Comparison of ENCODE assay signal across 25 cellular contexts in the genomic region with DNA sequence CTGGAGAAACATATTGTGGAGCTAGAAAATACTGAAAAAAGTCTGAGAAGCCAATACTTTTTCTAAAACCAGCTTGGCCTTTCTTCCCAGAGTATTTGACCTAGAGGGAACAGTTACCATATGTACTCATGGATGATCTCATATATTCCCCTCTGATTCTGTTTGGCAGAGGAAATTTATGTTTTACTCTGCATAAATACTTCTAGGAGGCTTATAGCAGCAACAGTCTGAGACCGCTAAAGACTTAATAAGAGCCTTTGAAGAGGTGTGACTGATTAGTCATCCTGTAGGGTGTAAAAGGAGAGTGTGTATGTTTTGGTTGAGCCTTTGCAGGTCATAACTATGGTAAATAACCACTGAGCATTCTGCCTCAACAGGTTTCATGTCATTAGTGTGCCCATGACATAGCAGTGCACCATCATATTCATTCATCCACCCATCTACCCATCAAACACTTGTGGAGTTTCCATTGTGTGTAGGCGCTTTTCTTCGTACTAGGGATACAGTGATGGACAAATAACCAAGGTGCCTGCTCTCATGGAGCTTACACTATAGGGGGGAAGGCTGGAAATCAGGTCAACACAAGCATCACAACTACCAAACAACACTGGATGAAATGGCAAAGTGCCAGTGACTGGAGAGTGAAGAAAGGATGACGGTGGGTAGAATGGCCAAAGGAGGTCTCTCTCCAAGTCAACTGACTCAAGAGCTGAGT. TPM values are rescaled to one million over a fixed set of nuclear protein-coding genes. Genes with fewer than 3 reads are reported as not detected.
DNase-seq lines count a peak whose midpoint lies in the region; TF ChIP-seq lines count a peak whose summit lies in the region.
"Had no signal": no experiment of that assay in that cellular context is flagged by ENCODE, and none has a peak within 500 bp of the region (broad histone marks: within the 10 kb centered on the region; RNA-seq: fewer than 3 reads in every experiment).

No MANE protein-coding gene starts in this region.

- H3K27me3 ChIP-seq in fibroblast of lung (ENCODE audit: control insufficient read depth, insufficient read depth, low read length), result no peaks in the 10 kb centered on the region
- H3K27me3 ChIP-seq: gastrocnemius medialis, hepatocyte, Peyer's patch, SJSA1 had no signal

- CTCF ChIA-PET in RWPE1 (lab: Yijun Ruan, JAX), result interaction anchor here (0.6 to 1.8 kb wide), 2 partner anchors 26 to 27 kb away, joined by 3 to 4 read pairs; no protein-coding TSS in a partner anchor

- H2AFZ ChIP-seq in fibroblast of lung (ENCODE audit: low read length), result no peak overlapping the region
- H2AFZ ChIP-seq: hepatocyte had no signal

- no peak overlapping the region for H3K4me2 ChIP-seq in fibroblast of lung (ENCODE audit: extremely low read depth, insufficient read depth, low read length)
- H3K4me2 ChIP-seq: hepatocyte had no signal

- H3K9me3 Mint-ChIP-seq in activated T-helper 1 cell treated with anti-CD3 and anti-CD28 coated beads, Interleukin-12 subunit alpha, Interleukin-12 subunit beta, Interleukin-2, Interleukin-4 antibody, amounts not matched to agents 30 ng/mL and 10 ng/mL and 1 ng/mL, durations not matched to agents 14 hours and 24 hours and 36 hours, result no peaks in the 10 kb centered on the region
- H3K9me3 Mint-ChIP-seq: activated naive CD4-positive, alpha-beta T cell treated with anti-CD3 and anti-CD28 coated beads, Interleukin-2, amount 10 ng/mL, durations not matched to agents 7 days and 5 days; activated T-cell treated with anti-CD3 and anti-CD28 coated beads, Interleukin-2, amount 50 U/mL, for 4 hours; CD14-positive monocyte; dendritic cell treated with granulocyte-macrophage colony-stimulating factor and Interleukin-4, amounts not matched to agents 40 ng/mL and 50 ng/mL, for 4 days; naive B cell; T-helper 1 cell treated with Interleukin-12 subunit alpha and Interleukin-12 subunit beta and Interleukin-4 antibody, amounts not matched to agents 30 μg/mL and 1 μg/mL, for 36 hours had no signal

- H3K9me3 ChIP-seq in fibroblast of lung (ENCODE audit: control insufficient read depth, insufficient read depth, low read depth, low read length), result no peaks in the 10 kb centered on the region
- H3K9me3 ChIP-seq: gastrocnemius medialis, Peyer's patch, SJSA1 had no signal

- H3K9ac ChIP-seq in fibroblast of lung (ENCODE audit: insufficient read depth, low read length), result no peak overlapping the region

- H4K20me1 ChIP-seq in fibroblast of lung (ENCODE audit: control insufficient read depth, extremely low read depth, insufficient read depth, low read length), result no peaks in the 10 kb centered on the region

- H3K27ac ChIP-seq in fibroblast of lung (ENCODE audit: insufficient read depth, low read length) (no peak overlapping the region), RWPE1 (no peak overlapping the region)
- H3K27ac ChIP-seq: gastrocnemius medialis, hepatocyte, Peyer's patch, SJSA1 had no signal

- peak overlapping the region; percentile 6 for H3K27ac Mint-ChIP-seq in activated T-helper 1 cell treated with anti-CD3 and anti-CD28 coated beads, Interleukin-12 subunit alpha, Interleukin-12 subunit beta, Interleukin-2, Interleukin-4 antibody, amounts not matched to agents 30 ng/mL and 10 ng/mL and 1 ng/mL, durations not matched to agents 14 hours and 24 hours and 36 hours
- H3K27ac Mint-ChIP-seq: activated naive CD4-positive, alpha-beta T cell treated with anti-CD3 and anti-CD28 coated beads, Interleukin-2, amount 10 ng/mL, durations not matched to agents 7 days and 5 days; dendritic cell treated with granulocyte-macrophage colony-stimulating factor and Interleukin-4, amounts not matched to agents 40 ng/mL and 50 ng/mL, for 4 days; naive B cell; T-helper 1 cell treated with Interleukin-12 subunit alpha and Interleukin-12 subunit beta and Interleukin-4 antibody, amounts not matched to agents 30 μg/mL and 1 μg/mL, for 36 hours had no signal

- peaks cover 50% of the 10 kb centered on the region for H3K36me3 Mint-ChIP-seq in activated T-helper 1 cell treated with anti-CD3 and anti-CD28 coated beads, Interleukin-12 subunit alpha, Interleukin-12 subunit beta, Interleukin-2, Interleukin-4 antibody, amounts not matched to agents 30 ng/mL and 10 ng/mL and 1 ng/mL, durations not matched to agents 14 hours and 24 hours and 36 hours (ENCODE audit: low read depth)
- H3K36me3 Mint-ChIP-seq: activated naive CD4-positive, alpha-beta T cell treated with anti-CD3 and anti-CD28 coated beads, Interleukin-2, amount 10 ng/mL, durations not matched to agents 7 days and 5 days; naive B cell had no signal

- intact Hi-C loops in activated T-helper 1 cell treated with anti-CD3 and anti-CD28 coated beads, Interleukin-12 subunit alpha, Interleukin-12 subunit beta, Interleukin-2, Interleukin-4 antibody, amounts not matched to agents 30 ng/mL and 10 ng/mL and 1 ng/mL, durations not matched to agents 14 hours and 24 hours and 36 hours (cut with micrococcal nuclease), result no loop called here

- no peak overlapping the region for H3K4me3 ChIP-seq in fibroblast of lung (replicated peaks in 1 of 4; ENCODE audit: control extremely low read depth in 1 of 4, insufficient read depth in 1 of 4, low read depth in 3 of 4, low read length in 4 of 4)
- H3K4me3 ChIP-seq: gastrocnemius medialis, hepatocyte, Peyer's patch, SJSA1 had no signal

- no peaks in the 10 kb centered on the region for H3K27me3 Mint-ChIP-seq in activated T-helper 1 cell treated with anti-CD3 and anti-CD28 coated beads, Interleukin-12 subunit alpha, Interleukin-12 subunit beta, Interleukin-2, Interleukin-4 antibody, amounts not matched to agents 30 ng/mL and 10 ng/mL and 1 ng/mL, durations not matched to agents 14 hours and 24 hours and 36 hours (ENCODE audit: insufficient read depth)
- H3K27me3 Mint-ChIP-seq: naive B cell had no signal

- peaks cover 18% of the 10 kb centered on the region for H3K4me1 ChIP-seq in fibroblast of lung (ENCODE audit: control insufficient read depth, extremely low read depth, insufficient read depth, low read length)
- H3K4me1 ChIP-seq: Peyer's patch had no signal

- H3K79me2 ChIP-seq in fibroblast of lung (ENCODE audit: control insufficient read depth, insufficient read depth, low read length), result no peaks in the 10 kb centered on the region
- H3K79me2 ChIP-seq: hepatocyte had no signal

- TF ChIP-seq CTCF in fibroblast of lung (conservative IDR thresholded peaks at IDR 0.05 in 1 of 2, IDR thresholded peaks at IDR 0.05 in 1 of 2; ENCODE audit: low read depth in 1 of 2, low read length in 2 of 2), result no peak
- TF ChIP-seq CTCF in GM13977 (IDR thresholded peaks at IDR 0.05; ENCODE audit: extremely low read depth, insufficient read depth, missing control alignments), result no peak
- TF ChIP-seq CTCF in RWPE1 (conservative IDR thresholded peaks at IDR 0.05; ENCODE audit: low read depth), result no peak

- in situ Hi-C loops in GM13977 (cut with MboI; ENCODE audit: low pct_unique_long_range_greater_than_20kb, low sequenced_read_pairs, unreplicated experiment), result no loop called here

- H3K4me3 Mint-ChIP-seq in activated T-helper 1 cell treated with anti-CD3 and anti-CD28 coated beads, Interleukin-12 subunit alpha, Interleukin-12 subunit beta, Interleukin-2, Interleukin-4 antibody, amounts not matched to agents 30 ng/mL and 10 ng/mL and 1 ng/mL, durations not matched to agents 14 hours and 24 hours and 36 hours, result no peak overlapping the region
- H3K4me3 Mint-ChIP-seq: activated naive CD4-positive, alpha-beta T cell treated with anti-CD3 and anti-CD28 coated beads, Interleukin-2, amount 10 ng/mL, durations not matched to agents 7 days and 5 days; activated T-cell treated with anti-CD3 and anti-CD28 coated beads, Interleukin-2, amount 50 U/mL, for 4 hours; CD14-positive monocyte; dendritic cell treated with granulocyte-macrophage colony-stimulating factor and Interleukin-4, amounts not matched to agents 40 ng/mL and 50 ng/mL, for 4 days; naive B cell; T-helper 1 cell treated with Interleukin-12 subunit alpha and Interleukin-12 subunit beta and Interleukin-4 antibody, amounts not matched to agents 30 μg/mL and 1 μg/mL, for 36 hours had no signal

- peak; percentile 40 for DNase-seq in EL
- no peak for DNase-seq in activated T-helper 1 cell treated with anti-CD3 and anti-CD28 coated beads, Interleukin-12 subunit alpha, Interleukin-12 subunit beta, Interleukin-2, Interleukin-4 antibody, amounts not matched to agents 30 ng/mL and 10 ng/mL and 1 ng/mL, durations not matched to agents 14 hours and 24 hours and 36 hours (ENCODE audit: low spot score)
- DNase-seq in fibroblast of lung (ENCODE audit: low read depth in 2 of 2), result peak; percentile 64 to 70
- peak; percentile 33 for DNase-seq in renal cortical epithelial cell (ENCODE audit: low read depth)
- DNase-seq in GM13977 (ENCODE audit: low spot score), result no peak
- no peak for DNase-seq in RWPE1 (ENCODE audit: low spot score)
- no peak for DNase-seq in NCI-H2107 (lab: John Stamatoyannopoulos, UW)
- DNase-seq: activated naive CD4-positive, alpha-beta T cell treated with anti-CD3 and anti-CD28 coated beads, Interleukin-2, amount 10 ng/mL, durations not matched to agents 7 days and 5 days; activated T-cell treated with anti-CD3 and anti-CD28 coated beads, Interleukin-2, amount 50 U/mL, for 4 hours; DMS 273 treated with DMSO at 0.1 percent for 48 hours; gastrocnemius medialis; GDM1; naive B cell; NCI-H1694 treated with DMSO at 0.1 percent for 48 hours; NCI-H526; Peyer's patch; retina; stimulated activated CD4-positive, alpha-beta T cell treated with anti-CD3 and anti-CD28 coated beads, Interleukin-12 subunit alpha, Interleukin-12 subunit beta, amount 100 ng/mL, for 4 hours; stimulated activated CD4-positive, alpha-beta T cell treated with anti-CD3 and anti-CD28 coated beads, Interleukin-4, amount 100 ng/mL, for 4 hours; stimulated activated naive CD4-positive, alpha-beta T cell treated with Interleukin-2 at 50 U/mL for 16 hours had no signal

- H3K36me3 ChIP-seq in fibroblast of lung (ENCODE audit: control insufficient read depth, insufficient read depth, low read length), result no peaks in the 10 kb centered on the region
- H3K36me3 ChIP-seq: gastrocnemius medialis had no signal

- POLR2A ChIA-PET in RWPE1 (lab: Yijun Ruan, JAX; ENCODE audit: low non-redundant PET), result interaction anchor here (0.7 kb wide), 1 partner anchor 13 kb away, joined by 3 read pairs; no protein-coding TSS in a partner anchor

- H3K4me1 Mint-ChIP-seq in activated T-helper 1 cell treated with anti-CD3 and anti-CD28 coated beads, Interleukin-12 subunit alpha, Interleukin-12 subunit beta, Interleukin-2, Interleukin-4 antibody, amounts not matched to agents 30 ng/mL and 10 ng/mL and 1 ng/mL, durations not matched to agents 14 hours and 24 hours and 36 hours (ENCODE audit: low read depth), result peaks cover 5% of the 10 kb centered on the region
- H3K4me1 Mint-ChIP-seq: naive B cell had no signal

RNA-seq across cellular contexts. Expression of a gene that starts 44.5 kb away (rescaled TPM):
- total RNA-seq in activated T-helper 1 cell treated with anti-CD3 and anti-CD28 coated beads, Interleukin-12 subunit alpha, Interleukin-12 subunit beta, Interleukin-2, Interleukin-4 antibody, amounts not matched to agents 30 ng/mL and 10 ng/mL and 1 ng/mL, durations not matched to agents 14 hours and 24 hours and 36 hours, result 10.5 and 11.1 TPM in 2 replicates
- total RNA-seq in fibroblast of lung, result 5.6 and 6.6 TPM in 2 replicates
- polyA plus RNA-seq in fibroblast of lung, result 7.5 and 9.0 TPM in 2 replicates
- polyA plus RNA-seq in fibroblast of lung (2012), result 4.7 and 5.0 TPM in 2 replicates
- 6.4 and 15.6 TPM in 2 replicates for polyA minus RNA-seq in fibroblast of lung (ENCODE audit: low replicate concordance)
- total RNA-seq in renal cortical epithelial cell, result 10.2 and 15.6 TPM in 2 replicates

Comparison
In these comparisons a context has a peak if more than half of its experiments do, and no peak if none do; other contexts are left out.
1. DNase-seq: peak in EL (single experiment), fibroblast of lung (2 of 2) and renal cortical epithelial cell (single experiment); none in activated T-helper 1 cell treated with anti-CD3 and anti-CD28 coated beads, Interleukin-12 subunit alpha, Interleukin-12 subunit beta, Interleukin-2, Interleukin-4 antibody, amounts not matched to agents 30 ng/mL and 10 ng/mL and 1 ng/mL, durations not matched to agents 14 hours and 24 hours and 36 hours (single experiment), GM13977 (single experiment), RWPE1 (single experiment) and NCI-H2107 (single experiment).